In genomic region chr22:22397292-22397870, GRCh38 we compare ENCODE assay signal across 3 cellular contexts.
TF ChIP-seq lines count a peak whose summit lies in the region.

No MANE protein-coding gene starts in this region.

TF ChIP-seq in SK-N-SH treated with all-trans-retinoic acid at 6 μM for 48 hours, 23 proteins besides CTCF, POLR2A, EP300 and RAD21 (continues in another document):
- no peak for TF ChIP-seq TSHZ2 (CRISPR knock-in tag; IDR thresholded peaks at IDR 0.05)
- TF ChIP-seq RARB (CRISPR knock-in tag; IDR thresholded peaks at IDR 0.05): no peak
- no peak for TF ChIP-seq ZNF8 (CRISPR knock-in tag; IDR thresholded peaks at IDR 0.05)
- no peak for TF ChIP-seq ZNF565 (CRISPR knock-in tag; conservative IDR thresholded peaks at IDR 0.05; ENCODE audit: low read depth)
- TF ChIP-seq PPARA (CRISPR knock-in tag; IDR thresholded peaks at IDR 0.05; ENCODE audit: borderline replicate concordance): no peak
- TF ChIP-seq ARNTL (CRISPR knock-in tag; IDR thresholded peaks at IDR 0.05; ENCODE audit: borderline replicate concordance, low read depth): no peak
- no peak for TF ChIP-seq ESRRG (CRISPR knock-in tag; IDR thresholded peaks at IDR 0.05)
- TF ChIP-seq CSDC2 (CRISPR knock-in tag; IDR thresholded peaks at IDR 0.05): no peak
- TF ChIP-seq PATZ1 (CRISPR knock-in tag; IDR thresholded peaks at IDR 0.05; ENCODE audit: borderline replicate concordance): no peak
- no peak for TF ChIP-seq CREB5 (CRISPR knock-in tag; IDR thresholded peaks at IDR 0.05; ENCODE audit: low read depth)
- TF ChIP-seq BACH2 (CRISPR knock-in tag; IDR thresholded peaks at IDR 0.05; ENCODE audit: borderline replicate concordance): no peak

TF ChIP-seq in SK-N-SH, 30 proteins besides CTCF, POLR2A, EP300 and RAD21 (continued from another document):
- TF ChIP-seq ZBTB33 (IDR thresholded peaks at IDR 0.05; ENCODE audit: borderline replicate concordance, low read depth) (no peak), TCF12 (IDR thresholded peaks at IDR 0.05) (no peak), FOSL2 (IDR thresholded peaks at IDR 0.05; ENCODE audit: borderline replicate concordance, low read depth) (no peak), EZH2phosphoT487 (IDR thresholded peaks at IDR 0.05; ENCODE audit: borderline replicate concordance, low read depth) (no peak), MAX (IDR thresholded peaks at IDR 0.05; ENCODE audit: low read depth) (no peak), PBX3 (IDR thresholded peaks at IDR 0.05) (no peak), RXRA (IDR thresholded peaks at IDR 0.05; ENCODE audit: borderline replicate concordance, low read depth) (no peak), SMC3 (IDR thresholded peaks at IDR 0.05; ENCODE audit: low read depth, low read length) (no peak), MXI1 (IDR thresholded peaks at IDR 0.05; ENCODE audit: low read depth, low read length) (no peak), NFIC (IDR thresholded peaks at IDR 0.05; ENCODE audit: borderline replicate concordance) (no peak)
TF ChIP-seq in SK-N-SH: peak in this region for 0.

TF ChIP-seq in K562, 482 proteins besides CTCF, POLR2A, EP300 and RAD21 (continued from another document and continues in another):
- TF ChIP-seq BHLHE40 (IDR thresholded peaks at IDR 0.05; ENCODE audit: low read length) (no peak), TAL1 (IDR thresholded peaks at IDR 0.05) (no peak), BCLAF1 (IDR thresholded peaks at IDR 0.05; ENCODE audit: borderline replicate concordance in 1 of 2, control insufficient read depth in 1 of 2, low read depth in 2 of 2, low read length in 1 of 2) (no peak), FOXA1 (IDR thresholded peaks at IDR 0.05; ENCODE audit: borderline replicate concordance) (no peak), ZNF75A (CRISPR knock-in tag; IDR thresholded peaks at IDR 0.05) (no peak), ZNF518B (CRISPR knock-in tag; IDR thresholded peaks at IDR 0.05) (no peak), LEF1 (IDR thresholded peaks at IDR 0.05) (no peak), E2F6 (IDR thresholded peaks at IDR 0.05; ENCODE audit: borderline replicate concordance in 1 of 2, extremely low read depth in 1 of 2, insufficient read depth in 1 of 2, insufficient read length in 1 of 2, low read depth in 1 of 2, low read length in 1 of 2, poor library complexity in 1 of 2, severe bottlenecking in 1 of 2) (no peak), FIP1L1 (IDR thresholded peaks at IDR 0.05; ENCODE audit: low read depth, low read length, poor library complexity, severe bottlenecking) (no peak), LARP7 (IDR thresholded peaks at IDR 0.05) (no peak), ZFP36 (IDR thresholded peaks at IDR 0.05; ENCODE audit: low read depth, low read length, partially characterized antibody) (no peak), GMEB1 (CRISPR knock-in tag; IDR thresholded peaks at IDR 0.05) (no peak), VEZF1 (CRISPR knock-in tag; IDR thresholded peaks at IDR 0.05) (no peak), ZBTB40 (IDR thresholded peaks at IDR 0.05) (no peak), ZBTB40 (CRISPR knock-in tag; IDR thresholded peaks at IDR 0.05) (no peak), FOXP4 (CRISPR knock-in tag; IDR thresholded peaks at IDR 0.05; ENCODE audit: borderline replicate concordance) (no peak), DEAF1 (CRISPR knock-in tag; IDR thresholded peaks at IDR 0.05) (no peak), ZNF184 (CRISPR knock-in tag; IDR thresholded peaks at IDR 0.05) (no peak), HNRNPUL1 (IDR thresholded peaks at IDR 0.05; ENCODE audit: low read length) (no peak)
